ENCODE assay signal across 29 cellular contexts in the genomic region with DNA sequence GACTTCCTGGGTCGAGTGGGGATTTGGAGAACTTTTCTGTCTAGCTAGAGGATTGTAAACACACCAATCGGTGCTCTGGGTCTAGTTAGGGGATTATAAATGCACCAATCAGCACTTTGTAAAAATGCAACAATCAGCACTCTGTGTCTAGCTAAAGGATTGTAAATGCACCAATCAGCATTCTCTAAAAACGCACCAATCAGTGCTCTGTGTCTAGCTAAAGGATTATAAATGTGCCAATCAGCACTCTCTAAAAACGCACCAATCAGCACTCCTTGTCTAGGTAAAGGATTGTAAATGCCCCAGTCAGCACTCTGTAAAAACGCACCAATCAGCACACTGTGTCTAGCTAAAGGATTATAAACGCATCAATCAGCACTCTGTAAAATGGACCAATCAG.
"Had no signal": no experiment of that assay in that cellular context is flagged by ENCODE, and none has a peak within 500 bp of the region (broad histone marks: within the 10 kb centered on the region; RNA-seq: fewer than 3 reads in every experiment).

No MANE protein-coding gene starts in this region.

- ATAC-seq: activated CD8-positive, alpha-beta T cell treated with anti-CD3 and anti-CD28 coated beads for 36 hours; activated T-cell treated with anti-CD3 and anti-CD28 coated beads, Interleukin-2, amount 50 U/mL, for 4 hours; activated T-helper 17 cell treated with anti-CD3 and anti-CD28 coated beads, Interleukin-2, amount 50 U/mL, for 72 hours; esophagus mucosa; T-helper 17 cell had no signal

- H3K27ac ChIP-seq: brain microvascular endothelial cell, coronary artery, dorsolateral prefrontal cortex, WERI-Rb-1 had no signal

- H3K27me3 ChIP-seq: brain microvascular endothelial cell, dorsolateral prefrontal cortex had no signal

- H3K4me3 ChIP-seq: coronary artery, dorsolateral prefrontal cortex had no signal

- H3K36me3 ChIP-seq: brain microvascular endothelial cell, WERI-Rb-1 had no signal

- H3K4me3 Mint-ChIP-seq: activated CD8-positive, alpha-beta T cell treated with anti-CD3 and anti-CD28 coated beads for 36 hours; activated naive CD8-positive, alpha-beta T cell; activated T-cell treated with anti-CD3 and anti-CD28 coated beads, Interleukin-2, amount 50 U/mL, for 4 hours; activated T-helper 17 cell treated with anti-CD3 and anti-CD28 coated beads, Interleukin-2, amount 50 U/mL, for 72 hours; central memory CD8-positive, alpha-beta T cell; dendritic cell treated with granulocyte-macrophage colony-stimulating factor and Interleukin-4, amounts not matched to agents 40 ng/mL and 50 ng/mL, for 4 days; endodermal cell; T-helper 17 cell; T-helper 2 cell treated with Interferon-gamma antibody and Interleukin-4, amounts not matched to agents 5 μg/mL and 100 μg/mL, for 36 hours had no signal

- H3K4me1 Mint-ChIP-seq: activated T-helper 17 cell treated with anti-CD3 and anti-CD28 coated beads, Interleukin-2, amount 50 U/mL, for 72 hours; central memory CD8-positive, alpha-beta T cell; T-helper 17 cell had no signal

- H3K27ac Mint-ChIP-seq: activated CD8-positive, alpha-beta T cell treated with anti-CD3 and anti-CD28 coated beads for 36 hours; activated naive CD8-positive, alpha-beta T cell; activated T-helper 17 cell treated with anti-CD3 and anti-CD28 coated beads, Interleukin-2, amount 50 U/mL, for 72 hours; dendritic cell treated with granulocyte-macrophage colony-stimulating factor and Interleukin-4, amounts not matched to agents 40 ng/mL and 50 ng/mL, for 4 days; endodermal cell; T-helper 17 cell; T-helper 2 cell treated with Interferon-gamma antibody and Interleukin-4, amounts not matched to agents 5 μg/mL and 100 μg/mL, for 36 hours had no signal

- H3K27me3 Mint-ChIP-seq: activated CD8-positive, alpha-beta T cell treated with anti-CD3 and anti-CD28 coated beads for 36 hours; activated naive CD8-positive, alpha-beta T cell; activated T-helper 17 cell treated with anti-CD3 and anti-CD28 coated beads, Interleukin-2, amount 50 U/mL, for 72 hours; central memory CD8-positive, alpha-beta T cell; dendritic cell treated with granulocyte-macrophage colony-stimulating factor and Interleukin-4, amounts not matched to agents 40 ng/mL and 50 ng/mL, for 4 days; T-helper 17 cell had no signal

- DNase-seq: activated CD4-positive, alpha-beta T cell treated with anti-CD3 and anti-CD28 coated beads for 48 hours; activated CD4-positive, alpha-beta T cell treated with anti-CD3 and anti-CD28 coated beads, Interleukin-2, amount 50 U/mL, for 1 hour; activated CD4-positive, alpha-beta T cell treated with anti-CD3 and anti-CD28 coated beads, Interleukin-2, amount 50 U/mL, for 48 hours; activated CD8-positive, alpha-beta memory T cell treated with anti-CD3 and anti-CD28 coated beads for 24 hours; activated CD8-positive, alpha-beta T cell treated with anti-CD3 and anti-CD28 coated beads for 36 hours; activated effector memory CD4-positive, alpha-beta T cell treated with Interleukin-2 at 50 U/mL for 16 hours; activated gamma-delta T cell treated with Interleukin-2 at 50 U/mL for 16 hours; activated naive CD4-positive, alpha-beta T cell treated with anti-CD3 and anti-CD28 coated beads, Interleukin-2, amount 50 U/mL, for 16 hours; activated naive CD4-positive, alpha-beta T cell treated with Interleukin-2 at 50 U/mL for 16 hours; activated T-cell treated with anti-CD3 and anti-CD28 coated beads, Interleukin-2, amount 50 U/mL, for 4 hours; amniotic stem cell; anterior cingulate cortex; brain microvascular endothelial cell; dorsolateral prefrontal cortex; effector memory CD4-positive, alpha-beta T cell; endodermal cell; foreskin fibroblast; head of caudate nucleus; T-helper 1 cell; T-helper 17 cell; T1000; WERI-Rb-1 had no signal
